In the genomic region with DNA sequence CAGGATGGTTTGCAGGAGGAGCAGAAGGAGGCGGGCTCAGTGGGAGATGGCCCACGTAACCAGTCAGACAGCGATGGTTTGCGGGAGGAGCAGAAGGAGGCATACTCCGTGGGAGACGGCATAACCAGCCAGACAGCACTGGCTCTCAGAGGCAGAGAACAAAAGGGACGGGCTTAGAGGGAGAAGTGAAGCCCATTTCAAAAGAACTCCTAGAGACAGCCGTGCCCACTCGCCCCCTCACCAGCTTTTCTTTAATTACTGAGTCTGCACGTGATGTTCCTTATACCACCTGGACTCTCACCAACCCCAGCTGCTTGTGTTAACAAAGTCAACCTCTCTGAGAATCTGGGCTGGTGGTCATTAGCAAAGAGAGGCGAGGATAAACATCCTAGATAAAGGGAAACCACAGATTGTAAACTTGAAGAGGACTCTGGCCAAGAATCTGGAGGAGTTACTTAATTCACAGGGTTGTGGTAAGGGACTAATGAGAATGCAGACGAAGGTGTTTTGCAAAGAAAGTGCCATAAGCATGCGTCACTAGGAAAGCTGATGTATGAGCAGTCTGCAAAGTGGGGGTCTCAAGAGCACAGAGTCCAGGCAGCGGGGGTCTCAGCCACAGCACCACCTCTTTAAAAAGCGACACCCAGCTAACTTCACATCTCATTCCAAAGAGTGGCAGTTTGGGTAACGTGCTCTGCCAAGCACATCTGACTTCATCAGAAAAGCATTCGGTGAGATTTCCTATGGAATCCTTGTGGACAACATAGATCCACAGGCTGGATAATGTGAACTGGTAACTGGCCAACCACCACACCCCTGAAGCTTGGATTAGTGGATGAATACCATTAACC, we compare ENCODE assay signal across 8 cellular contexts. TPM values are rescaled to one million over a fixed set of nuclear protein-coding genes. Genes with fewer than 3 reads are reported as not detected.
A peak's percentile ranks its signal among the peaks of the same experiment; 100 is the strongest.
DNase-seq lines count a peak whose midpoint lies in the region; ATAC-seq and TF ChIP-seq lines count a peak whose summit lies in the region.

No MANE protein-coding gene starts in this region.

- WGBS in HUES64: 47% methylated on average over 17 of the region's 17 CpGs
- 42 to 46% methylated on average over 11 to 16 of the region's 17 CpGs for WGBS in mesodermal cell (ENCODE audit: insufficient coverage in 2 of 2), 2 experiments

- no peak for ATAC-seq in naive thymus-derived CD8-positive, alpha-beta T cell

- DNase-seq in AG04450 (ENCODE audit: low read depth, low spot score) (peak; percentile 94), breast epithelium (ENCODE audit: low spot score in 2 of 2) (peak in 1 of 2 donors; percentile 85), OCI-M2 (lab: John Stamatoyannopoulos, UW; ENCODE audit: unreplicated experiment) (no peak)
- DNase-seq in activated CD4-positive, alpha-beta T cell treated with anti-CD3 and anti-CD28 coated beads, Interleukin-2, amount 50 U/mL, for 48 hours: no peak
- no peak for DNase-seq in naive thymus-derived CD8-positive, alpha-beta T cell
- no peak for DNase-seq in effector CD8-positive, alpha-beta T cell (lab: John Stamatoyannopoulos, UW)

- no peaks in the 10 kb centered on the region for H3K9me3 Mint-ChIP-seq in naive thymus-derived CD8-positive, alpha-beta T cell

- H3K27ac Mint-ChIP-seq in naive thymus-derived CD8-positive, alpha-beta T cell: no peak overlapping the region

- POLR2A ChIA-PET in AG04450 (lab: Yijun Ruan, JAX): interaction anchor here (0.5 to 2.3 kb wide), 17 partner anchors 9 to 756 kb away, joined by 3 to 29 read pairs (median 3); a partner anchor contains a TSS
- POLR2A ChIA-PET in naive thymus-derived CD8-positive, alpha-beta T cell (lab: Charles Lee): no interaction called here

- H3K4me3 ChIP-seq in AG04450 (ENCODE audit: low read depth, low read length): peak overlapping the region; percentile 10; the same call in 1 of the 2 replicates
- H3K4me3 ChIP-seq in HUES64 (ENCODE audit: low read length): no peak overlapping the region
- H3K4me3 ChIP-seq in breast epithelium: peak overlapping the region in 2 of 3 donors; percentile 13 to 50
- no peak overlapping the region for H3K4me3 ChIP-seq in mesodermal cell (ENCODE audit: extremely low read depth, insufficient read depth, low read length, poor library complexity, severe bottlenecking)

- H3K27ac ChIP-seq in AG04450 (ENCODE audit: low read depth, low read length) (peak overlapping the region; percentile 94), HUES64 (ENCODE audit: low read depth, low read length) (peak overlapping the region; percentile 72), breast epithelium (peak overlapping the region; percentile 87), mesodermal cell (ENCODE audit: low read depth, low read length, severe bottlenecking) (peak overlapping the region; percentile 95)

- TF ChIP-seq CTCF in AG04450 (IDR thresholded peaks at IDR 0.05; ENCODE audit: low read depth, low read length) (no peak), breast epithelium (IDR thresholded peaks at IDR 0.05) (no peak)

- H3K4me1 ChIP-seq in HUES64 (ENCODE audit: insufficient read depth, low read length) (peaks cover 46% of the 10 kb centered on the region), breast epithelium (peaks cover 0 to 13% of the 10 kb centered on the region in 2 donors), mesodermal cell (ENCODE audit: control insufficient read depth, insufficient read depth, low read length, poor library complexity, severe bottlenecking) (peaks cover 40% of the 10 kb centered on the region)

- H3K9me3 ChIP-seq in AG04450 (ENCODE audit: control insufficient read depth, insufficient read depth, low read length): no peaks in the 10 kb centered on the region; the same call in 1 of the 2 replicates
- no peaks in the 10 kb centered on the region for H3K9me3 ChIP-seq in HUES64 (ENCODE audit: insufficient read depth, low read depth, low read length)
- H3K9me3 ChIP-seq in breast epithelium: no peaks in the 10 kb centered on the region
- H3K9me3 ChIP-seq in mesodermal cell (ENCODE audit: control insufficient read depth, low read length): no peaks in the 10 kb centered on the region

- no peaks in the 10 kb centered on the region for H3K27me3 ChIP-seq in AG04450 (ENCODE audit: control insufficient read depth, insufficient read depth, low read length)
- H3K27me3 ChIP-seq in HUES64 (ENCODE audit: insufficient read depth, low read length): no peaks in the 10 kb centered on the region
- no peaks in the 10 kb centered on the region for H3K27me3 ChIP-seq in breast epithelium

- no peaks in the 10 kb centered on the region for H3K36me3 ChIP-seq in HUES64 (ENCODE audit: insufficient read depth, low read length)
- H3K36me3 ChIP-seq in breast epithelium: no peaks in the 10 kb centered on the region
- H3K36me3 ChIP-seq in mesodermal cell (ENCODE audit: control insufficient read depth, insufficient read depth, low read length): peaks cover 30% of the 10 kb centered on the region

- peaks cover 5 to 27% (median 15%) of the 10 kb centered on the region in 5 donors for H3K27me3 Mint-ChIP-seq in naive thymus-derived CD8-positive, alpha-beta T cell

- H3K4me1 Mint-ChIP-seq in naive thymus-derived CD8-positive, alpha-beta T cell: peaks cover 0 to 1% (median 0%) of the 10 kb centered on the region in 4 donors

- H3K36me3 Mint-ChIP-seq in naive thymus-derived CD8-positive, alpha-beta T cell: no peaks in the 10 kb centered on the region

- intact Hi-C loops in breast epithelium (cut with DNase I; ENCODE audit: low total_unique reads): no loop called here

- CTCF ChIA-PET in AG04450 (lab: Charles Lee): interaction anchor here (0.7 to 0.9 kb wide), 2 partner anchors 52 to 53 kb away, joined by 4 to 7 read pairs; no protein-coding TSS in a partner anchor

- H3K4me3 Mint-ChIP-seq in naive thymus-derived CD8-positive, alpha-beta T cell: no peak overlapping the region

- no peak for TF ChIP-seq POLR2A in breast epithelium (IDR thresholded peaks at IDR 0.05)

- peak overlapping the region; percentile 41 for H3K9ac ChIP-seq in HUES64 (ENCODE audit: low read depth, low read length)

RNA-seq across cellular contexts. Expression of a gene that starts 51.7 kb away (rescaled TPM):
- 118 and 135 TPM in 2 replicates for polyA plus RNA-seq in AG04450 (2011; rRNA removed)
- polyA minus RNA-seq in AG04450 (2011; rRNA and poly(A)+ RNA removed): 197 and 233 TPM in 2 replicates
- polyA plus RNA-seq in HUES64 (2013, experiment 1 of 2): 65.1 TPM
- polyA plus RNA-seq in HUES64 (2013, experiment 2 of 2): 72.9 TPM
- total RNA-seq in breast epithelium: 10 to 100 TPM in 2 of 3 donors, 1 to 10 TPM in 1; 9.3 to 14.3 (median 12.8) TPM
- polyA plus RNA-seq in mesodermal cell (2013, experiment 1 of 2): 78.8 TPM
- polyA plus RNA-seq in mesodermal cell (2013, experiment 2 of 2): 76.4 TPM
- total RNA-seq in naive thymus-derived CD8-positive, alpha-beta T cell: under 1 TPM; 0.49 to 0.70 TPM
- under 1 TPM; 0.06 to 0.85 (median 0.07) TPM for polyA plus RNA-seq in naive thymus-derived CD8-positive, alpha-beta T cell

Comparison
In these comparisons a context has a peak if more than half of its experiments do, and no peak if none do; other contexts are left out.
1. H3K4me3 ChIP-seq: peak in AG04450 (single experiment) and breast epithelium (2 of 3); none in HUES64 (single experiment) and mesodermal cell (single experiment).
2. RNA of a gene that starts 51.7 kb away (total RNA-seq): 9.3 to 14.3 TPM in breast epithelium; 0.49 to 0.70 TPM in naive thymus-derived CD8-positive, alpha-beta T cell; every median in the first group is over 4 times any median in the second.
3. Peak in every context shown above with its lines, with median percentiles within 50 percentile points of each other: H3K27ac ChIP-seq.